Comparison of ENCODE assay signal across 9 cellular contexts in the genomic region with DNA sequence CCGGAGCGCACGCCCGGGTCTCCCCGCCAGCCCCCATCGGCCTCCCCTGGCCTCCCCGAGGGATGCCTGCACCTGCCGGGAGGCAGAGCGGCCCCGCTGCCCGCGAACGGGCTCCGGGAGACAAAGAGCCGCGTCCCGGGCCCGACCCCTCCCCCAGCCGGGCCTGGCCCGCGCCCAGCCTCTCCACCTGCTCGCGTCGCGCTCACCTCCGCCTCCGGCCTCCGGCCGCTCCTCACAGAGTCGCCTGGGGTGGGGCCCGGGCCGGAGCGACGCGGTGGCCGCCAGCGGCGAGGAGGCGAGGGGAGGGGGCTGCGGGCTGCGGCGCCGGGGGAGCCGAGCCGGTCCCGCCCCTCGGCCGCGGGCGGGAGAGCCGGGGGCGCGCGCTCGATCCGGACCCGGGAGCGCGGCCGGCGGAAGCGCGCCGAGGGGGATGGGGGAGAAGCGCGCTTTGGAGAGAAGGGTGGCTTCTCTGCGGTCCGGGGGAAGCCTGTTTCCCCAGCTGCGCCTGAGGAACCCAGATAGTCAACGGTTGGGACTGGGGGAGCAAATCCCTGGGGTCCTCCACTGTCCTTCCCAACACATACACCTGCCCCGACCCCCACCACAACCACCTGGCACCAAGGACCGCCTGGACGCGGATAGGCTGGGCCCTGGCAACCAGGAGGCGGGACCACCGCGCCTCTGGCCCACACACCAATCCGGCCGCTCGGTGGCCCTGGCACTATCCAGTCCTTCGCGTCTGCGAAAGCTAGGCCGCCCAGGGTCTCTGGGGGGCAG. TPM values are rescaled to one million over a fixed set of nuclear protein-coding genes. Genes with fewer than 3 reads are reported as not detected.
DNase-seq lines count a peak whose midpoint lies in the region; ATAC-seq and TF ChIP-seq lines count a peak whose summit lies in the region.
"Had no signal": no experiment of that assay in that cellular context is flagged by ENCODE, and none has a peak within 500 bp of the region (broad histone marks: within the 10 kb centered on the region; RNA-seq: fewer than 3 reads in every experiment).

A gene (minus strand): TSS at position 311 of the 777 bp plus-strand sequence. CDS start 701 bp downstream, outside the sequence.

- H3K27me3 Mint-ChIP-seq in activated naive CD8-positive, alpha-beta T cell = no peaks in the 10 kb centered on the region
- peaks cover 6 to 25% (median 13%) of the 10 kb centered on the region in 3 donors for H3K27me3 Mint-ChIP-seq in immature natural killer cell (ENCODE audit: low read depth in 3 of 3)

- TF ChIP-seq POLR2A in upper lobe of left lung (IDR thresholded peaks at IDR 0.05) = peak in 1 of 4 donors; percentile 27

- H3K9me3 ChIP-seq in upper lobe of left lung = no peaks in the 10 kb centered on the region

- no peaks in the 10 kb centered on the region for H3K9me3 Mint-ChIP-seq in activated naive CD8-positive, alpha-beta T cell (ENCODE audit: low read depth)
- H3K9me3 Mint-ChIP-seq in immature natural killer cell = no peaks in the 10 kb centered on the region

- H3K27ac Mint-ChIP-seq in activated naive CD8-positive, alpha-beta T cell = no peak within 1 kb of the TSS
- no peak within 1 kb of the TSS for H3K27ac Mint-ChIP-seq in immature natural killer cell

- peak; percentile 74 for DNase-seq in Daoy (ENCODE audit: low read depth)
- DNase-seq in NCI-H2029 treated with DMSO at 0.1 percent for 48 hours (lab: John Stamatoyannopoulos, UW) = peak; percentile 56
- DNase-seq in immature natural killer cell = no peak
- DNase-seq in upper lobe of left lung = peak; percentile 84 to 92

- H3K36me3 ChIP-seq in upper lobe of left lung = no peaks in the 10 kb centered on the region

- TF ChIP-seq EP300 in upper lobe of left lung (IDR thresholded peaks at IDR 0.05) = no peak

- no peaks in the 10 kb centered on the region for H3K36me3 Mint-ChIP-seq in activated naive CD8-positive, alpha-beta T cell
- H3K36me3 Mint-ChIP-seq in immature natural killer cell = no peaks in the 10 kb centered on the region

- H3K4me1 Mint-ChIP-seq in activated naive CD8-positive, alpha-beta T cell (ENCODE audit: low read depth) = peaks cover 20% of the 10 kb centered on the region
- peaks cover 14 to 37% of the 10 kb centered on the region in 2 donors for H3K4me1 Mint-ChIP-seq in immature natural killer cell

- TF ChIP-seq CTCF in upper lobe of left lung (IDR thresholded peaks at IDR 0.05) = no peak

- peak within 1 kb of the TSS; percentile 2 to 54 (median 52) for H3K4me3 ChIP-seq in upper lobe of left lung

- H3K4me1 ChIP-seq in upper lobe of left lung = peaks cover 35 to 52% (median 39%) of the 10 kb centered on the region in 4 donors

- 0 to 4% methylated on average over 5 to 28 of the region's 84 CpGs for WGBS in upper lobe of left lung, 2 donors

- peak within 1 kb of the TSS; percentile 81 for H3K4me3 Mint-ChIP-seq in activated naive CD8-positive, alpha-beta T cell
- peak within 1 kb of the TSS; percentile 52 to 71 (median 61) for H3K4me3 Mint-ChIP-seq in immature natural killer cell

- H3K27me3 ChIP-seq in upper lobe of left lung = peaks cover 0 to 30% (median 13%) of the 10 kb centered on the region in 4 donors

- ATAC-seq in upper lobe of left lung (ENCODE audit: low FRiP score in 2 of 2) = no peak
- ATAC-seq in GM21390 (IDR thresholded peaks at IDR 0.05; ENCODE audit: unreplicated experiment) = no peak
- ATAC-seq in GM21423 (IDR thresholded peaks at IDR 0.05; ENCODE audit: unreplicated experiment) = no peak
- ATAC-seq in GM21381 (IDR thresholded peaks at IDR 0.05; ENCODE audit: unreplicated experiment) = no peak

- H3K27ac ChIP-seq in upper lobe of left lung = no peak within 1 kb of the TSS

RNA-seq across cellular contexts. Expression of the gene that starts here (rescaled TPM):
- not detected in 2 replicates for total RNA-seq in Daoy (2014; rRNA removed; shearing (Covaris generic))
- polyA plus RNA-seq in immature natural killer cell = not detected
- total RNA-seq in upper lobe of left lung = 1 to 10 TPM in 5 of 6 donors, under 1 TPM in 1; 0.46 to 9.4 (median 2.7) TPM
- total RNA-seq: RPMI7951 had no signal

Comparison
In these comparisons a context has a peak if more than half of its experiments do, and no peak if none do; other contexts are left out.
1. Peak in DNase-seq in Daoy; RNA of the gene not detected or under 1 TPM.
2. DNase-seq: peak in NCI-H2029 treated with DMSO at 0.1 percent for 48 hours (single experiment) and upper lobe of left lung (2 of 2); none in immature natural killer cell (0 of 3).